ENCODE assay signal across 27 cellular contexts in the genomic region with DNA sequence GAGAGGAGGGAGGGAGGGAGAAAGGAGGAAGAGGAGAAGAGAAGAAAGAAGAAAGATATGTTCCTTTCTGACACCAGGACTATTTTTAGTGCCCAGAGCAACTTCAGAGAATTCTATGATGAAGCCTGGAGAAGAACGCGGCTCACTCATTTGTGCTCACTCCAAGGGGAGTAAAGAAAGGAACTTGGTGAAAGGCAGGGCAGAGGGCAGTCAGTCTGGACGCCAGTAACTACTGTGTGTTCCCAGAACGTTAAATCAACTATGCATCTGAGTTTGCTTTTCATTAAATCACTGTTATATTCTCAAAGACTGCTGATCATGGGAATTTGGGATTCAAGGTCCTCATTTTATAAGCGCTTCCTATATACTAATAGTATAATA.
A peak's percentile ranks its signal among the peaks of the same experiment; 100 is the strongest.
DNase-seq lines count a peak whose midpoint lies in the region; FAIRE-seq and TF ChIP-seq lines count a peak whose summit lies in the region.
"Had no signal": no experiment of that assay in that cellular context is flagged by ENCODE, and none has a peak within 500 bp of the region (broad histone marks: within the 10 kb centered on the region; RNA-seq: fewer than 3 reads in every experiment).

No MANE protein-coding gene starts in this region.

- H3K9ac ChIP-seq in BLaER1 treated with 17β-estradiol and CSF1 and Interleukin-3, amounts not matched to agents 10 nM and 100 nM = no peak overlapping the region; a peak in 1 of 22 replicates

- DNase-seq in fibroblast of villous mesenchyme (ENCODE audit: low read depth) (peak; percentile 58), NCI-H187 (lab: John Stamatoyannopoulos, UW) (no peak), KBM-7 (no peak), H54 (ENCODE audit: insufficient read length, low spot score) (no peak), GM13977 (ENCODE audit: low spot score) (no peak)
- DNase-seq: activated CD4-positive, CD25-positive, alpha-beta regulatory T cell treated with anti-CD3 and anti-CD28 coated beads, Interleukin-2, amount 50 U/mL, for 72 hours; activated CD8-positive, alpha-beta T cell treated with anti-CD3 and anti-CD28 coated beads, Interleukin-2, amount 10 ng/mL, durations not matched to agents 7 days and 5 days; activated T-cell treated with anti-CD3 and anti-CD28 coated beads, Interleukin-2, amount 50 U/mL, for 1 hour; cortex of kidney; DMS153; esophagus squamous epithelium; kidney; MG63; NCI-H1417 treated with DMSO at 0.1 percent for 48 hours; NCI-H2107; NCI-H446; SIG-M5; stimulated activated CD4-positive, alpha-beta T cell treated with anti-CD3 and anti-CD28 coated beads, Interleukin-4, amount 100 ng/mL, for 24 hours; stimulated activated naive B cell treated with anti-CD40 and anti-IgM and Interleukin-4, amounts not matched to agents 10 μg/mL and 1 μg/mL and 100 μg/mL, for 72 hours; testis had no signal

- in situ Hi-C loops in KBM-7 (cut with MboI; ENCODE audit: low pct_unique_long_range_greater_than_20kb, low sequenced_read_pairs) (no loop called here), GM13977 (cut with MboI; ENCODE audit: low pct_unique_long_range_greater_than_20kb, low sequenced_read_pairs, unreplicated experiment) (no loop called here)

- peaks cover 57% of the 10 kb centered on the region for H3K4me1 Mint-ChIP-seq in nephron

- peaks cover 2% of the 10 kb centered on the region for H3K9me3 Mint-ChIP-seq in nephron

- peaks cover 16% of the 10 kb centered on the region for H3K36me3 Mint-ChIP-seq in nephron (ENCODE audit: low read depth)
- H3K36me3 Mint-ChIP-seq: CD14-positive monocyte had no signal

- H3K4me3 ChIP-seq in BLaER1 treated with 17β-estradiol and CSF1 and Interleukin-3, amounts not matched to agents 10 nM and 100 nM = peak overlapping the region in 2 of 10 experiments; percentile 6; a peak in 2 of 20 replicates
- no peak overlapping the region for H3K4me3 ChIP-seq in fibroblast of villous mesenchyme (ENCODE audit: low read depth, low read length)
- H3K4me3 ChIP-seq: esophagus squamous epithelium, lung, MG63, testis had no signal

- H3K4me3 Mint-ChIP-seq in nephron = no peak overlapping the region
- H3K4me3 Mint-ChIP-seq: CD14-positive monocyte; stimulated activated naive B cell treated with anti-CD40 and anti-IgM and Interleukin-4, amounts not matched to agents 10 μg/mL and 1 μg/mL and 100 μg/mL, for 72 hours had no signal

- peaks cover 75 to 83% (median 78%) of the 10 kb centered on the region in 10 experiments for H3K4me1 ChIP-seq in BLaER1 treated with 17β-estradiol and CSF1 and Interleukin-3, amounts not matched to agents 10 nM and 100 nM

- TF ChIP-seq CTCF in fibroblast of villous mesenchyme (IDR thresholded peaks at IDR 0.05; ENCODE audit: insufficient read depth, low read depth, low read length) (no peak), nephron (IDR thresholded peaks at IDR 0.05; ENCODE audit: unreplicated experiment in 3 of 3) (no peak), GM13977 (IDR thresholded peaks at IDR 0.05; ENCODE audit: extremely low read depth, insufficient read depth, missing control alignments) (no peak)

- H3K36me3 ChIP-seq in BLaER1 treated with 17β-estradiol and CSF1 and Interleukin-3, amounts not matched to agents 10 nM and 100 nM = peaks cover 0 to 4% (median 0%) of the 10 kb centered on the region in 11 experiments; a peak in 3 of 22 replicates
- no peaks in the 10 kb centered on the region for H3K36me3 ChIP-seq in KOPT-K1 (ENCODE audit: insufficient read depth, low read length)
- H3K36me3 ChIP-seq: esophagus squamous epithelium, MG63 had no signal

- peak overlapping the region; percentile 61 to 92 (median 76); a peak in 20 of 22 replicates for H3K4me2 ChIP-seq in BLaER1 treated with 17β-estradiol and CSF1 and Interleukin-3, amounts not matched to agents 10 nM and 100 nM

- peaks cover 3% of the 10 kb centered on the region for H3K27me3 Mint-ChIP-seq in nephron (ENCODE audit: low read depth)
- H3K27me3 Mint-ChIP-seq: stimulated activated naive B cell treated with anti-CD40 and anti-IgM and Interleukin-4, amounts not matched to agents 10 μg/mL and 1 μg/mL and 100 μg/mL, for 72 hours had no signal

- peak overlapping the region in 8 of 11 experiments; percentile 7 to 77 (median 72); a peak in 9 of 22 replicates for H3K27ac ChIP-seq in BLaER1 treated with 17β-estradiol and CSF1 and Interleukin-3, amounts not matched to agents 10 nM and 100 nM
- peak overlapping the region; percentile 90 for H3K27ac ChIP-seq in KOPT-K1 (ENCODE audit: low read depth, low read length, poor library complexity, severe bottlenecking)

- no peaks in the 10 kb centered on the region for H4K20me1 ChIP-seq in BLaER1 treated with 17β-estradiol and CSF1 and Interleukin-3, amounts not matched to agents 10 nM and 100 nM

- peak overlapping the region; percentile 45 to 86 (median 68) for H3K27ac Mint-ChIP-seq in nephron
- H3K27ac Mint-ChIP-seq: CD14-positive monocyte; stimulated activated naive B cell treated with anti-CD40 and anti-IgM and Interleukin-4, amounts not matched to agents 10 μg/mL and 1 μg/mL and 100 μg/mL, for 72 hours had no signal

- no peak for FAIRE-seq in H54 (lab: Jason Lieb, UNC)
- FAIRE-seq: bronchial epithelial cell, kidney, TTC549 had no signal

- H3K27me3 ChIP-seq in BLaER1 treated with 17β-estradiol and CSF1 and Interleukin-3, amounts not matched to agents 10 nM and 100 nM = no peaks in the 10 kb centered on the region
- H3K27me3 ChIP-seq: esophagus squamous epithelium, MG63, testis had no signal

- H3K9me3 ChIP-seq in BLaER1 treated with 17β-estradiol and CSF1 and Interleukin-3, amounts not matched to agents 10 nM and 100 nM (replicated peaks in 1 of 11) = peaks cover 14 to 62% (median 49%) of the 10 kb centered on the region in 11 experiments; a peak in 20 of 22 replicates
- peaks cover 14% of the 10 kb centered on the region for H3K9me3 ChIP-seq in KOPT-K1 (ENCODE audit: insufficient read depth, low read length, poor library complexity, severe bottlenecking)
- H3K9me3 ChIP-seq: esophagus squamous epithelium, MG63, testis had no signal

- TF ChIP-seq POLR2A in H54 (IDR thresholded peaks at IDR 0.05; ENCODE audit: low read depth, low read length) = no peak
